11 cellular contexts compared by ENCODE assay signal in genomic region chr19:49894879-49895565, GRCh38. TPM values are rescaled to one million over a fixed set of nuclear protein-coding genes. Genes with fewer than 3 reads are reported as not detected.
DNase-seq lines count a peak whose midpoint lies in the region; ATAC-seq and TF ChIP-seq lines count a peak whose summit lies in the region.
"Had no signal": no experiment of that assay in that cellular context is flagged by ENCODE, and none has a peak within 500 bp of the region (broad histone marks: within the 10 kb centered on the region; RNA-seq: fewer than 3 reads in every experiment).

No MANE protein-coding gene starts in this region.

- H3K18ac ChIP-seq in trophoblast cell (ENCODE audit: low read length): no peak overlapping the region

- no peak overlapping the region for H2AK5ac ChIP-seq in trophoblast cell (ENCODE audit: low read length)

- H3K79me1 ChIP-seq in trophoblast cell (ENCODE audit: low read length): no peaks in the 10 kb centered on the region

- POLR2A ChIA-PET in activated B cell treated with CpG ODN at 0.5 μM for 24 hours (lab: Charles Lee): interaction anchor here (0.8 to 11.5 kb wide), 7 partner anchors 17 to 128 kb away, joined by 3 to 317 read pairs (median 14); partner anchors contain the start of genes AKT1S1, AP2A1, ATF5 and NUP62

- peaks cover 70% of the 10 kb centered on the region for H3K4me1 Mint-ChIP-seq in activated B cell treated with CpG ODN at 0.5 μM for 24 hours

- no peak overlapping the region for H3K4ac ChIP-seq in trophoblast cell (ENCODE audit: low read depth, low read length)

- no peaks in the 10 kb centered on the region for H3K27me3 ChIP-seq in GM06990 (replicated peaks; ENCODE audit: control insufficient read depth, insufficient read depth, low read length)
- H3K27me3 ChIP-seq in trophoblast cell (ENCODE audit: insufficient read depth, low read length): no peaks in the 10 kb centered on the region
- H3K27me3 ChIP-seq: uterus had no signal

- H4K91ac ChIP-seq in trophoblast cell (ENCODE audit: low read depth, low read length): no peak overlapping the region

- H3K14ac ChIP-seq in trophoblast cell (ENCODE audit: low read length): no peak overlapping the region

- H3K36me3 ChIP-seq in GM06990 (ENCODE audit: control insufficient read depth, insufficient read depth, low read length) (peaks cover 19% of the 10 kb centered on the region), trophoblast cell (ENCODE audit: control insufficient read depth in 1 of 2, insufficient read depth in 2 of 2, low read length in 2 of 2) (no peaks in the 10 kb centered on the region)
- H3K36me3 ChIP-seq: prostate gland, uterus had no signal

- H2AFZ ChIP-seq in trophoblast cell (ENCODE audit: insufficient read depth, low read length, poor library complexity): no peak overlapping the region

- peak overlapping the region; percentile 65 for H3K27ac Mint-ChIP-seq in activated B cell treated with CpG ODN at 0.5 μM for 24 hours

- TF ChIP-seq CTCF in GM06990 (IDR thresholded peaks at IDR 0.05; ENCODE audit: insufficient read depth, low read length, poor library complexity, severe bottlenecking) (no peak), activated B cell treated with CpG ODN at 0.5 μM for 24 hours (IDR thresholded peaks at IDR 0.05) (no peak)

- CTCF ChIA-PET in activated B cell treated with CpG ODN at 0.5 μM for 24 hours (lab: Charles Lee): interaction anchor here (1.4 kb wide), 1 partner anchor 19 kb away, joined by 4 read pairs; no protein-coding TSS in a partner anchor

- peak overlapping the region; percentile 55 for H3K9ac ChIP-seq in trophoblast cell (ENCODE audit: low read length)

- no peak overlapping the region for H3K27ac ChIP-seq in trophoblast cell (ENCODE audit: low read depth, low read length)
- H3K27ac ChIP-seq: prostate gland, uterus had no signal

- H3K23ac ChIP-seq in trophoblast cell (ENCODE audit: low read length): no peak overlapping the region

- no peaks in the 10 kb centered on the region for H3K27me3 Mint-ChIP-seq in activated B cell treated with CpG ODN at 0.5 μM for 24 hours

- no peak overlapping the region for H2BK12ac ChIP-seq in trophoblast cell (ENCODE audit: low read length)

- H3K4me2 ChIP-seq in trophoblast cell (ENCODE audit: low read length): no peak overlapping the region

- peaks cover 6% of the 10 kb centered on the region for H3K9me3 ChIP-seq in trophoblast cell (ENCODE audit: insufficient read depth, low read depth, low read length)
- H3K9me3 ChIP-seq: prostate gland, uterus had no signal

- DNase-seq in GM06990 (ENCODE audit: extremely low read depth, insufficient read length) (no peak), activated B cell treated with CpG ODN at 0.5 μM for 24 hours (no peak), trophoblast cell (peak in 1 of 2 donors; percentile 27), foreskin melanocyte (no peak), NAMALWA (ENCODE audit: low spot score) (no peak)
- DNase-seq: Karpas-422, uterus had no signal

- no peaks in the 10 kb centered on the region for H3K79me2 ChIP-seq in trophoblast cell (ENCODE audit: control insufficient read depth, insufficient read depth, low read length, poor library complexity)

- no peaks in the 10 kb centered on the region for H3K9me3 Mint-ChIP-seq in activated B cell treated with CpG ODN at 0.5 μM for 24 hours

- TF ChIP-seq POLR2A in GM18505 (IDR thresholded peaks at IDR 0.05; ENCODE audit: borderline replicate concordance, extremely low read depth, insufficient read depth, insufficient read length): peak; percentile 36

- H4K12ac ChIP-seq in trophoblast cell (ENCODE audit: low read depth, low read length): no peak overlapping the region

- H3K4me1 ChIP-seq in trophoblast cell (ENCODE audit: control insufficient read depth in 1 of 2, insufficient read depth in 2 of 2, low read length in 2 of 2): peaks cover 3 to 6% of the 10 kb centered on the region in 2 experiments
- H3K4me1 ChIP-seq: prostate gland, uterus had no signal

- peak overlapping the region; percentile 80 for H3K4me3 ChIP-seq in GM06990 (replicated peaks; ENCODE audit: low read depth, low read length)
- no peak overlapping the region for H3K4me3 ChIP-seq in trophoblast cell (ENCODE audit: low read depth, low read length)
- H3K4me3 ChIP-seq: prostate gland, uterus had no signal

- intact Hi-C loops in activated B cell treated with CpG ODN at 0.5 μM for 24 hours (cut with micrococcal nuclease): loop anchor here (10.0 kb wide), 1 partner anchor 560 kb away; the partner anchor contains the start of gene CD37

- no peak overlapping the region for H2BK5ac ChIP-seq in trophoblast cell (ENCODE audit: low read depth, low read length, poor library complexity)

- peaks cover 8% of the 10 kb centered on the region for H3K36me3 Mint-ChIP-seq in activated B cell treated with CpG ODN at 0.5 μM for 24 hours (ENCODE audit: low read depth)

- no peak overlapping the region for H2BK120ac ChIP-seq in trophoblast cell (ENCODE audit: insufficient read depth, low read length, poor library complexity)

- WGBS in trophoblast cell (ENCODE audit: extremely low coverage, insufficient coverage, insufficient read length): no CpG with 5 or more reads among the region's 17 CpGs

- peak overlapping the region; percentile 87 for H3K4me3 Mint-ChIP-seq in activated B cell treated with CpG ODN at 0.5 μM for 24 hours

- ATAC-seq in GM18505 (IDR thresholded peaks at IDR 0.05; ENCODE audit: unreplicated experiment): no peak
- ATAC-seq in activated B cell treated with CpG ODN at 0.5 μM for 24 hours (ENCODE audit: low read depth): no peak
- ATAC-seq in GM21526 (IDR thresholded peaks at IDR 0.05; ENCODE audit: low FRiP score, unreplicated experiment): no peak
- ATAC-seq: HCT116 had no signal

- H4K8ac ChIP-seq in trophoblast cell (ENCODE audit: low read depth, low read length): no peak overlapping the region

RNA-seq across cellular contexts. Expression of gene IL4I1, which starts 1.7 kb away (rescaled TPM):
- total RNA-seq in activated B cell treated with CpG ODN at 0.5 μM for 24 hours: 24.0 and 25.5 TPM in 2 replicates
- 0.30 and 0.33 TPM in 2 replicates for polyA plus RNA-seq in trophoblast cell (2013)

RNA-seq across cellular contexts. Expression of gene TBC1D17, which starts 17.5 kb away (rescaled TPM):
- 51.1 and 57.0 TPM in 2 replicates for total RNA-seq in activated B cell treated with CpG ODN at 0.5 μM for 24 hours
- 38.8 and 40.1 TPM in 2 replicates for polyA plus RNA-seq in trophoblast cell (2013)

RNA-seq across cellular contexts. Expression of gene AKT1S1, which starts 17.9 kb away (rescaled TPM):
- 21.3 and 28.7 TPM in 2 replicates for total RNA-seq in activated B cell treated with CpG ODN at 0.5 μM for 24 hours
- polyA plus RNA-seq in trophoblast cell (2013): 142 and 143 TPM in 2 replicates

RNA-seq across cellular contexts. Expression of gene PNKP, which starts 27.6 kb away (rescaled TPM):
- total RNA-seq in activated B cell treated with CpG ODN at 0.5 μM for 24 hours: 174 and 205 TPM in 2 replicates
- 43.8 and 44.8 TPM in 2 replicates for polyA plus RNA-seq in trophoblast cell (2013)

RNA-seq across cellular contexts. Expression of gene ATF5, which starts 34.0 kb away (rescaled TPM):
- 198 and 199 TPM in 2 replicates for total RNA-seq in activated B cell treated with CpG ODN at 0.5 μM for 24 hours
- 17.8 and 18.2 TPM in 2 replicates for polyA plus RNA-seq in trophoblast cell (2013)
